ENCODE assay signal across 8 cellular contexts in the genomic region with DNA sequence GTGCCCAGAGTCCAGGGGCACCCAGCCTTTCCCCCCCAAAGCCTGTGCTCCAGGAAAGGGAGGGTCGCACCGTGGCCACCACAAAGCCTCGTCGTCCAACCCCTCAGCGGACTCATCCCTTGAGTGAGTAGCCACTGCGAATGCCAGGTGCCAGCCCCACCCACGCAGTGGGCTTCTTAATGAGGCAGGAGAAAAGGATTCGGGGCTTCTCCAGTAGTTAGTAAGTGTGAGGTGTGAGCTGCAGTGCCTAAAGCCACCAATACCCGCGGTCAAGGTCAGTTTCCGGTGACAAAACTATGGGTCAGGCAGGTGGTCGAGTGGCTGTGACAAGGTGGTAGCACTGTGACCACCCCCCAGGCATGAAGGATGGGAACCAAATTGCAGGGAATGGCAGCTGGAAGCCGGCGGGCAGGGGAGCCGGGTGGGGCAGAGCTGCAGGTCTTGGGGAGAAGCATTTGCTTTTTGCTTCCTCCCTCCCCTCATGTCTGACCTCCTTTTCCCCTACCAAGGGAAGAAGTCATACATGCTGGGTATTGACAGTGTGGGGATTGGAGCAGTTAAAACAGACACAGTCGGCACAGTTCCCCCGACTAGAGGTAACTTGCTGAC. TPM values are rescaled to one million over a fixed set of nuclear protein-coding genes. Genes with fewer than 3 reads are reported as not detected.
A peak's percentile ranks its signal among the peaks of the same experiment; 100 is the strongest.
DNase-seq lines count a peak whose midpoint lies in the region; ATAC-seq and TF ChIP-seq lines count a peak whose summit lies in the region.

No MANE protein-coding gene starts in this region.

- ATAC-seq in GM18502 (IDR thresholded peaks at IDR 0.05; ENCODE audit: poor library complexity, unreplicated experiment) (peak; percentile 14), left colon (peak; percentile 23), GM19397 (IDR thresholded peaks at IDR 0.05; ENCODE audit: unreplicated experiment) (no peak), HG02798 (IDR thresholded peaks at IDR 0.05; ENCODE audit: poor library complexity, unreplicated experiment) (no peak)

- H3K4me2 ChIP-seq in OCI-LY7 (ENCODE audit: low read length): peak overlapping the region; percentile 95

- H3K36me3 ChIP-seq in OCI-LY7 (ENCODE audit: insufficient read depth, low read length): peaks cover 34% of the 10 kb centered on the region

- no TSS peak for BruUV-seq in OCI-LY7 (replicated peaks; lab: Mats Ljungman, UMichigan)

- no peaks in the 10 kb centered on the region for H3K9me3 ChIP-seq in OCI-LY7 (ENCODE audit: low read length)

- peaks cover 28% of the 10 kb centered on the region for H3K79me2 ChIP-seq in OCI-LY7 (ENCODE audit: insufficient read depth, low read depth, low read length)

- H3K9me2 ChIP-seq in OCI-LY7 (ENCODE audit: insufficient read depth, low read length): no peaks in the 10 kb centered on the region

- intact Hi-C loops in OCI-LY7 (cut with micrococcal nuclease; ENCODE audit: unreplicated experiment) (loop anchor here (1.0 to 10.0 kb wide), 4 partner anchors 9 to 1185 kb away; no protein-coding TSS in a partner anchor), left colon (cut with DNase I, micrococcal nuclease) (no loop called here)

- CTCF ChIA-PET in OCI-LY7 (lab: Charles Lee; ENCODE audit: unreplicated experiment): no interaction called here

- in situ Hi-C loops in ACHN (cut with HindIII; ENCODE audit: low pct_ligation_motif_present, low pct_unique_long_range_greater_than_20kb, low sequenced_read_pairs): no loop called here

- POLR2A ChIA-PET in OCI-LY7 (lab: Charles Lee): interaction anchor here (1.3 kb wide), 1 partner anchor 9 kb away, joined by 4 read pairs; no protein-coding TSS in a partner anchor

- peaks cover 12% of the 10 kb centered on the region for H4K20me1 ChIP-seq in OCI-LY7 (ENCODE audit: insufficient read depth, low read length)

- peak overlapping the region; percentile 66; the same call in 1 of the 2 replicates for H2AFZ ChIP-seq in OCI-LY7 (ENCODE audit: low read length)

- H3K4me3 ChIP-seq in AG10803 (ENCODE audit: low read length): peak overlapping the region; percentile 57
- H3K4me3 ChIP-seq in OCI-LY7 (ENCODE audit: low read depth, low read length, poor library complexity, severe bottlenecking): peak overlapping the region; percentile 61

- no peak for TF ChIP-seq CTCF in AG10803 (conservative IDR thresholded peaks at IDR 0.05; ENCODE audit: low read length)
- no peak for TF ChIP-seq CTCF in OCI-LY7 (conservative IDR thresholded peaks at IDR 0.05; ENCODE audit: low read length)

- peaks cover 65% of the 10 kb centered on the region for H3K4me1 ChIP-seq in OCI-LY7 (ENCODE audit: insufficient read depth, low read length, poor library complexity, severe bottlenecking)

- DNase-seq in AG10803 (ENCODE audit: low read depth): no peak
- DNase-seq in OCI-LY7 (ENCODE audit: low spot score): peak; percentile 44
- no peak for DNase-seq in left colon
- DNase-seq in ACHN: no peak
- DNase-seq in COR-L47 (lab: John Stamatoyannopoulos, UW): no peak

- peak overlapping the region; percentile 96 for H3K27ac ChIP-seq in OCI-LY7 (ENCODE audit: low read depth, low read length, poor library complexity, severe bottlenecking)

RNA-seq across cellular contexts. Expression of a gene that starts 8.0 kb away (rescaled TPM):
- total RNA-seq in OCI-LY7 (2014; rRNA removed; shearing (Covaris generic)): 1,462 and 1,858 TPM in 2 replicates
- total RNA-seq in OCI-LY7 (2022) (1,734 and 1,957 TPM in 2 replicates), left colon (100 to 1,000 TPM; 266 to 344 TPM)

RNA-seq across cellular contexts. Expression of a gene that starts 40.8 kb away (rescaled TPM):
- total RNA-seq in OCI-LY7 (2014; rRNA removed; shearing (Covaris generic)): 19.2 and 20.0 TPM in 2 replicates
- total RNA-seq in OCI-LY7 (2022) (18.3 and 18.9 TPM in 2 replicates), left colon (1 to 10 TPM; 2.9 to 7.1 TPM)

Comparison
In these comparisons a context has a peak if more than half of its experiments do, and no peak if none do; other contexts are left out.
1. ATAC-seq: peak in GM18502 (single experiment) and left colon (single experiment); none in GM19397 (single experiment) and HG02798 (single experiment).
2. RNA of a gene that starts 8.0 kb away (total RNA-seq): 1,462 to 1,957 TPM in OCI-LY7; 266 to 344 TPM in left colon; every median in the first group is over 4 times any median in the second.